16 cellular contexts compared by ENCODE assay signal in the genomic region with DNA sequence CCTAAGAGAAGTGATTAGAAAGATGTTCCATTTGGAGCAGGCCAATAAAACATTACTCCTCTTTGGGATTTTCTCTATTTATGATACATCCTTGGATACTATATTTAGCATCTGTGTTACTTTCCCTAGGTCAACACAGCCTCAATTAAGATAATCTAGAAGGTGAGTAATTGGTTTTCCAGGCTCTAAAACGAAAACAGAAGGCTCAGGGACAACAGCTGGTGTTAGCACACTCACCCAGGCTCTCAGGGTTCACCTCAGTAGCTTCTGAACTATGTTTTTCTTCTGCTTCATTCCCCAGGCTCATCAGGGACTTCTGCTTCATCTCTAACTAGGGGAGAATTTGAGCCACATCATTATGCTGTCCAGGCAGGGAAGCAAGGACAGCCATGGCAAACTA.
"Had no signal": no experiment of that assay in that cellular context is flagged by ENCODE, and none has a peak within 500 bp of the region (broad histone marks: within the 10 kb centered on the region; RNA-seq: fewer than 3 reads in every experiment).

No MANE protein-coding gene starts in this region.

- H3K27me3 Mint-ChIP-seq: effector memory CD8-positive, alpha-beta T cell; natural killer cell treated with Interleukin-12 subunit alpha and Interleukin-12 subunit beta and Interleukin-15 and Interleukin-18, amount 100 ng/mL, for 72 hours had no signal

- H3K4me1 ChIP-seq: lower lobe of right lung, thyroid gland had no signal

- H3K9me3 ChIP-seq: lower lobe of right lung, thyroid gland had no signal

- H3K4me3 ChIP-seq: lower lobe of right lung, thyroid gland had no signal

- H3K27ac ChIP-seq: lower lobe of right lung, thyroid gland had no signal

- H3K4me3 Mint-ChIP-seq: activated T-helper 1 cell treated with anti-CD3 and anti-CD28 coated beads, Interleukin-12 subunit alpha, Interleukin-12 subunit beta, Interleukin-2, Interleukin-4 antibody, amounts not matched to agents 30 ng/mL and 10 ng/mL and 1 ng/mL, durations not matched to agents 14 hours and 24 hours and 36 hours; effector memory CD8-positive, alpha-beta T cell; natural killer cell treated with Interleukin-12 subunit alpha and Interleukin-12 subunit beta and Interleukin-15 and Interleukin-18, amount 100 ng/mL, for 72 hours; T-helper 1 cell treated with Interleukin-12 subunit alpha and Interleukin-12 subunit beta and Interleukin-4 antibody, amounts not matched to agents 30 μg/mL and 1 μg/mL, for 36 hours had no signal

- DNase-seq: activated gamma-delta T cell treated with Interleukin-2 at 50 U/mL for 16 hours; amygdala; effector memory CD8-positive, alpha-beta T cell; foreskin fibroblast; hippocampal formation; islet precursor cell; lower lobe of right lung; stimulated activated CD4-positive, alpha-beta T cell treated with anti-CD3 and anti-CD28 coated beads, Interleukin-12 subunit alpha, Interleukin-12 subunit beta, amount 100 ng/mL, for 4 hours; stimulated activated CD4-positive, alpha-beta T cell treated with anti-CD3 and anti-CD28 coated beads, Interleukin-1b, Interleukin-23, amount 100 ng/mL, for 48 hours; stimulated activated CD8-positive, alpha-beta memory T cell treated with anti-CD3 and anti-CD28 coated beads, Interleukin-4, amount 100 ng/mL, for 48 hours; stimulated activated naive CD4-positive, alpha-beta T cell treated with Interleukin-2 at 50 U/mL for 16 hours; thyroid gland had no signal

- H3K9me3 Mint-ChIP-seq: activated naive CD4-positive, alpha-beta T cell treated with anti-CD3 and anti-CD28 coated beads, Interleukin-2, amount 50 U/mL, for 72 hours; activated T-helper 1 cell treated with anti-CD3 and anti-CD28 coated beads, Interleukin-12 subunit alpha, Interleukin-12 subunit beta, Interleukin-2, Interleukin-4 antibody, amounts not matched to agents 30 ng/mL and 10 ng/mL and 1 ng/mL, durations not matched to agents 14 hours and 24 hours and 36 hours; effector memory CD8-positive, alpha-beta T cell; natural killer cell treated with Interleukin-12 subunit alpha and Interleukin-12 subunit beta and Interleukin-15 and Interleukin-18, amount 100 ng/mL, for 72 hours; T-helper 1 cell treated with Interleukin-12 subunit alpha and Interleukin-12 subunit beta and Interleukin-4 antibody, amounts not matched to agents 30 μg/mL and 1 μg/mL, for 36 hours had no signal

- H3K27me3 ChIP-seq: thyroid gland had no signal

- H3K27ac Mint-ChIP-seq: activated naive CD4-positive, alpha-beta T cell treated with anti-CD3 and anti-CD28 coated beads, Interleukin-2, amount 50 U/mL, for 72 hours; activated T-helper 1 cell treated with anti-CD3 and anti-CD28 coated beads, Interleukin-12 subunit alpha, Interleukin-12 subunit beta, Interleukin-2, Interleukin-4 antibody, amounts not matched to agents 30 ng/mL and 10 ng/mL and 1 ng/mL, durations not matched to agents 14 hours and 24 hours and 36 hours; natural killer cell treated with Interleukin-12 subunit alpha and Interleukin-12 subunit beta and Interleukin-15 and Interleukin-18, amount 100 ng/mL, for 72 hours; T-helper 1 cell treated with Interleukin-12 subunit alpha and Interleukin-12 subunit beta and Interleukin-4 antibody, amounts not matched to agents 30 μg/mL and 1 μg/mL, for 36 hours had no signal
